ENCODE assay signal across 1 cellular context in the genomic region with DNA sequence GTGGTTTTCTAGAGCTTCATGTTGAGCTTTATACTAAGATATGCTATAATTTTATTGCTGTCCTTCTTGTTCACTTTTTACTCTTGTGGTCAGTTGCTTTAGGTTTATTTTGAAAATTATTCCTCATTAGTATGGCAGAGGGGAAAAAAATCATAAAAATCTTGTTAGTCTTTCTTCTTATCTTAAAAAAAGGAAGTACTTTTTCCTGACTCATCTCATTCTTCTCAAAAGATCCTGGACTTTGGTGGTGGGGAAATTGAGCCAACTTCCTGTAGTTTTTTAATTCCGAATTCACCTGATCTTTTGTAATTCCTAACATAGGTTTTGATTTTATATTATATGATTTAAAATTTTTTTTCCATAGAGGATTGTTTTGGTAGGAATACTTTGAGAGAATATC.
TF ChIP-seq lines count a peak whose summit lies in the region.

No MANE protein-coding gene starts in this region.

TF ChIP-seq in K562, 482 proteins besides CTCF, POLR2A, EP300 and RAD21:
- TF ChIP-seq TCFL5 (CRISPR knock-in tag; conservative IDR thresholded peaks at IDR 0.05) (no peak), NCOA1 (IDR thresholded peaks at IDR 0.05; ENCODE audit: low read depth) (no peak), KDM1A (IDR thresholded peaks at IDR 0.05) (no peak), LCOR (CRISPR knock-in tag; IDR thresholded peaks at IDR 0.05) (no peak), TRIM28 (IDR thresholded peaks at IDR 0.05) (no peak), C11orf30 (IDR thresholded peaks at IDR 0.05; ENCODE audit: low read depth) (peak; percentile 85), CTCFL (IDR thresholded peaks at IDR 0.05; ENCODE audit: borderline replicate concordance, insufficient read depth, low read depth, low read length, poor library complexity, severe bottlenecking) (no peak), DPF2 (IDR thresholded peaks at IDR 0.05) (peak; percentile 48; the same call in 1 of the 2 replicates), MAFK (IDR thresholded peaks at IDR 0.05; ENCODE audit: low read length) (peak; percentile 27; the same call in 1 of the 2 replicates), TSHZ1 (CRISPR knock-in tag; IDR thresholded peaks at IDR 0.05) (no peak), POLR2H (tag; IDR thresholded peaks at IDR 0.05; ENCODE audit: low read depth) (0 out of 2 replicates have a peak, but pooled peaks have one; percentile 22), ZNF830 (CRISPR knock-in tag; IDR thresholded peaks at IDR 0.05) (no peak), MAFF (IDR thresholded peaks at IDR 0.05; ENCODE audit: low read length) (peak; percentile 20; the same call in 1 of the 2 replicates), ZNF766 (CRISPR knock-in tag; conservative IDR thresholded peaks at IDR 0.05) (no peak), NFE2 (IDR thresholded peaks at IDR 0.05; ENCODE audit: low read depth) (peak; percentile 76), ZNF583 (CRISPR knock-in tag; IDR thresholded peaks at IDR 0.05) (no peak), SMARCE1 (IDR thresholded peaks at IDR 0.05) (0 out of 2 replicates have a peak, but pooled peaks have one; percentile 50), ZNF316 (IDR thresholded peaks at IDR 0.05) (peak; percentile 74), FOSL1 (tag; conservative IDR thresholded peaks at IDR 0.05) (0 out of 2 replicates have a peak, but pooled peaks have one; percentile 25)
- TF ChIP-seq, protein P1, sequence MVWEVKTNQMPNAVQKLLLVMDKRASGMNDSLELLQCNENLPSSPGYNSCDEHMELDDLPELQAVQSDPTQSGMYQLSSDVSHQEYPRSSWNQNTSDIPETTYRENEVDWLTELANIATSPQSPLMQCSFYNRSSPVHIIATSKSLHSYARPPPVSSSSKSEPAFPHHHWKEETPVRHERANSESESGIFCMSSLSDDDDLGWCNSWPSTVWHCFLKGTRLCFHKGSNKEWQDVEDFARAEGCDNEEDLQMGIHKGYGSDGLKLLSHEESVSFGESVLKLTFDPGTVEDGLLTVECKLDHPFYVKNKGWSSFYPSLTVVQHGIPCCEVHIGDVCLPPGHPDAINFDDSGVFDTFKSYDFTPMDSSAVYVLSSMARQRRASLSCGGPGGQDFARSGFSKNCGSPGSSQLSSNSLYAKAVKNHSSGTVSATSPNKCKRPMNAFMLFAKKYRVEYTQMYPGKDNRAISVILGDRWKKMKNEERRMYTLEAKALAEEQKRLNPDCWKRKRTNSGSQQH (CRISPR knock-in tag; IDR thresholded peaks at IDR 0.05) = no peak
TF ChIP-seq in K562: peak in this region for 9.
